1 cellular context compared by ENCODE assay signal in genomic region chr17:3895354-3895753, GRCh38.
TF ChIP-seq lines count a peak whose summit lies in the region.

No MANE protein-coding gene starts in this region.

TF ChIP-seq in SK-N-SH, 30 proteins besides CTCF, POLR2A, EP300 and RAD21 (continued from another document):
- no peak for TF ChIP-seq IRF3 (IDR thresholded peaks at IDR 0.05; ENCODE audit: low read depth, low read length)
- no peak for TF ChIP-seq FOSL2 (IDR thresholded peaks at IDR 0.05; ENCODE audit: borderline replicate concordance, low read depth)
- no peak for TF ChIP-seq MEF2A (IDR thresholded peaks at IDR 0.05; ENCODE audit: borderline replicate concordance, low read depth)
- TF ChIP-seq, protein P1, sequence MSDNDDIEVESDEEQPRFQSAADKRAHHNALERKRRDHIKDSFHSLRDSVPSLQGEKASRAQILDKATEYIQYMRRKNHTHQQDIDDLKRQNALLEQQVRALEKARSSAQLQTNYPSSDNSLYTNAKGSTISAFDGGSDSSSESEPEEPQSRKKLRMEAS (IDR thresholded peaks at IDR 0.05; ENCODE audit: low read depth), result no peak
- TF ChIP-seq NRF1 (IDR thresholded peaks at IDR 0.05; ENCODE audit: low read depth, low read length), result no peak
- TF ChIP-seq MXI1 (IDR thresholded peaks at IDR 0.05; ENCODE audit: low read depth, low read length), result no peak
- no peak for TF ChIP-seq USF2 (IDR thresholded peaks at IDR 0.05; ENCODE audit: borderline replicate concordance, low read depth, low read length)
